6 cellular contexts compared by ENCODE assay signal in the genomic region with DNA sequence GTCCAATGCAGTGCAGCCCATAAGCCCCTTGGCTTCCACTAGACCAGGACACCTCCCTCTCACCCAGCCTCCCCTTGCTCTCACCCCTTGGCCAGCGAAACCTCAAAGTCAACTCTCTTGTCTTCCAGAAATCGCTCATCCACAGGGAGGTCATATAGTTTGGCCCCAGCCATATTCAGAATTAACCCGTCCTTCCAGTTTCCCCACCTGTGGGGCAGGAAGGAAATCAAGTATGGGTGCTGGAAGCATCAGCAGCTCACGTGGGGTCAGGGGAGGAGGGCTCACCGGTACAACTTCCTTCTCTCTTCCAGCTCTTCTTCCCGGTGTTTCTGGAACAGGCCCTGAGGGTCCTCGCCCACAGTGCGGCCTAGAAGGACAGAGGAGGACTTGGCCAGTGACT. TPM values are rescaled to one million over a fixed set of nuclear protein-coding genes. Genes with fewer than 3 reads are reported as not detected.
"Had no signal": no experiment of that assay in that cellular context is flagged by ENCODE, and none has a peak within 500 bp of the region (broad histone marks: within the 10 kb centered on the region; RNA-seq: fewer than 3 reads in every experiment).

No MANE protein-coding gene starts in this region.

RNA-seq across cellular contexts. Expression of a gene that starts 2.7 kb away (rescaled TPM):
- total RNA-seq: activated CD4-positive, alpha-beta memory T cell treated with anti-CD3 and anti-CD28 coated beads for 36 hours; activated CD4-positive, alpha-beta T cell treated with anti-CD3 and anti-CD28 coated beads for 36 hours; activated T-helper 1 cell treated with anti-CD3 and anti-CD28 coated beads, Interleukin-12 subunit alpha, Interleukin-12 subunit beta, Interleukin-2, Interleukin-4 antibody, amounts not matched to agents 30 ng/mL and 10 ng/mL and 1 ng/mL, durations not matched to agents 14 hours and 24 hours and 36 hours; dermis blood vessel endothelial cell had no signal
- polyA plus RNA-seq: naive thymus-derived CD4-positive, alpha-beta T cell had no signal

RNA-seq across cellular contexts. Expression of a gene that starts 54.4 kb away (rescaled TPM):
- total RNA-seq: activated CD4-positive, alpha-beta memory T cell treated with anti-CD3 and anti-CD28 coated beads for 36 hours; activated CD4-positive, alpha-beta T cell treated with anti-CD3 and anti-CD28 coated beads for 36 hours; activated T-helper 1 cell treated with anti-CD3 and anti-CD28 coated beads, Interleukin-12 subunit alpha, Interleukin-12 subunit beta, Interleukin-2, Interleukin-4 antibody, amounts not matched to agents 30 ng/mL and 10 ng/mL and 1 ng/mL, durations not matched to agents 14 hours and 24 hours and 36 hours; liver; naive thymus-derived CD4-positive, alpha-beta T cell had no signal
- polyA plus RNA-seq: naive thymus-derived CD4-positive, alpha-beta T cell had no signal
